In the genomic region with DNA sequence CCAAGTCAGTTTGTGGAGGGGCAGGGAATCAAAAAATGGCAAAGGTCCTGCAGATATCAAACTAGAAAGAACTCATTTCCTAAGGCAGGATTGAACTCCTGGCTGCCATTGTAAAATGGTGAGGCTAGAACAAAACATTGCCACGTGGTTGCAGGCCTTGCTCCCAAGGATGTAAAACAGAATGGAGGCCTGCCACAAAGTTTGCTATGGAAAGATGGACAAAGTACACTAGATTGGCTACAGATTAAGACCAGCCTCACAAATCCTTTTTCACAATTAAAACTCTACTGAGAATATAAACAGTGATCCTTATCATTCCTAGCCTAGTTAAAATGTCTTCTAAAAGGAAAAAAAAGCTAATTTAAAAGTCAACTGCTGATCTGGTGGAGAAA, we compare ENCODE assay signal across 19 cellular contexts. TPM values are rescaled to one million over a fixed set of nuclear protein-coding genes. Genes with fewer than 3 reads are reported as not detected.
DNase-seq lines count a peak whose midpoint lies in the region; ATAC-seq and TF ChIP-seq lines count a peak whose summit lies in the region.
"Had no signal": no experiment of that assay in that cellular context is flagged by ENCODE, and none has a peak within 500 bp of the region (broad histone marks: within the 10 kb centered on the region; RNA-seq: fewer than 3 reads in every experiment).

No MANE protein-coding gene starts in this region.

- H3K9me3 ChIP-seq in gastroesophageal sphincter, result peaks cover 0 to 26% (median 0%) of the 10 kb centered on the region in 3 donors

- H3K36me3 ChIP-seq in gastroesophageal sphincter, result peaks cover 0 to 14% of the 10 kb centered on the region in 2 donors

- no peak for DNase-seq in NCI-H82 treated with DMSO at 0.1 percent for 48 hours (lab: John Stamatoyannopoulos, UW; ENCODE audit: unreplicated experiment)
- DNase-seq in NCI-H2081 (lab: John Stamatoyannopoulos, UW), result no peak
- DNase-seq in UCSD-AML1 (lab: John Stamatoyannopoulos, UW; ENCODE audit: unreplicated experiment), result no peak
- DNase-seq in immature natural killer cell, result no peak
- DNase-seq: activated CD8-positive, alpha-beta memory T cell treated with anti-CD3 and anti-CD28 coated beads, Interleukin-2, amount 10 ng/mL, durations not matched to agents 7 days and 5 days; activated gamma-delta T cell; DND-41; esophagus squamous epithelium; Kasumi-1; NCI-H1436; SK-N-SH; stimulated activated CD4-positive, alpha-beta T cell treated with anti-CD3 and anti-CD28 coated beads, Interleukin-1b, Interleukin-23, amount 100 ng/mL, for 48 hours had no signal

- H3K4me3 Mint-ChIP-seq in IgD-negative memory B cell (peak overlapping the region; percentile 89 to 99 (median 94)), immature natural killer cell (no peak overlapping the region)
- H3K4me3 Mint-ChIP-seq: activated CD8-positive, alpha-beta memory T cell treated with anti-CD3 and anti-CD28 coated beads, Interleukin-2, amount 10 ng/mL, durations not matched to agents 7 days and 5 days had no signal

- no peak for TF ChIP-seq EP300 in gastroesophageal sphincter (IDR thresholded peaks at IDR 0.05)

- ATAC-seq in gastroesophageal sphincter, result no peak
- ATAC-seq: activated CD8-positive, alpha-beta memory T cell treated with anti-CD3 and anti-CD28 coated beads, Interleukin-2, amount 10 ng/mL, durations not matched to agents 7 days and 5 days; left lobe of liver; naive thymus-derived CD8-positive, alpha-beta T cell had no signal

- peaks cover 26 to 37% (median 34%) of the 10 kb centered on the region in 3 donors for H3K4me1 Mint-ChIP-seq in IgD-negative memory B cell
- H3K4me1 Mint-ChIP-seq in immature natural killer cell, result peaks cover 20 to 31% of the 10 kb centered on the region in 2 donors
- H3K4me1 Mint-ChIP-seq: activated CD8-positive, alpha-beta memory T cell treated with anti-CD3 and anti-CD28 coated beads, Interleukin-2, amount 10 ng/mL, durations not matched to agents 7 days and 5 days had no signal

- peak overlapping the region; percentile 59; the same call in 1 of the 2 replicates for H3K4me3 ChIP-seq in GM08714 (ENCODE audit: low read length)
- H3K4me3 ChIP-seq in gastroesophageal sphincter, result no peak overlapping the region
- H3K4me3 ChIP-seq: hepatocyte had no signal

- no peaks in the 10 kb centered on the region for H3K27me3 Mint-ChIP-seq in IgD-negative memory B cell
- peaks cover 0 to 1% (median 0%) of the 10 kb centered on the region in 3 donors for H3K27me3 Mint-ChIP-seq in immature natural killer cell (ENCODE audit: low read depth in 3 of 3)
- H3K27me3 Mint-ChIP-seq: activated CD8-positive, alpha-beta memory T cell treated with anti-CD3 and anti-CD28 coated beads, Interleukin-2, amount 10 ng/mL, durations not matched to agents 7 days and 5 days; naive thymus-derived CD8-positive, alpha-beta T cell had no signal

- H3K4me1 ChIP-seq in gastroesophageal sphincter, result peaks cover 4 to 28% (median 6%) of the 10 kb centered on the region in 3 donors

- no peaks in the 10 kb centered on the region for H3K27me3 ChIP-seq in gastroesophageal sphincter
- H3K27me3 ChIP-seq: esophagus squamous epithelium, hepatocyte had no signal

- TF ChIP-seq CTCF in gastroesophageal sphincter (IDR thresholded peaks at IDR 0.05), result no peak

- H3K27ac Mint-ChIP-seq in IgD-negative memory B cell (peak overlapping the region; percentile 90 to 98 (median 95)), immature natural killer cell (no peak overlapping the region)
- H3K27ac Mint-ChIP-seq: activated CD8-positive, alpha-beta memory T cell treated with anti-CD3 and anti-CD28 coated beads, Interleukin-2, amount 10 ng/mL, durations not matched to agents 7 days and 5 days had no signal

- H3K27ac ChIP-seq in gastroesophageal sphincter (peak overlapping the region; percentile 40 to 69 (median 62)), temporal lobe (ENCODE audit: low read depth, low read length) (peak overlapping the region; percentile 30)
- H3K27ac ChIP-seq: hepatocyte had no signal

- H3K9me3 Mint-ChIP-seq in IgD-negative memory B cell (peaks cover 0 to 6% (median 3%) of the 10 kb centered on the region in 3 donors), immature natural killer cell (peaks cover 18 to 57% (median 44%) of the 10 kb centered on the region in 6 donors)

- WGBS in gastroesophageal sphincter (ENCODE audit: low coverage in 1 of 2), 2 donors, result 63 to 67% methylated on average over 1 of the region's 1 CpG

- no peak for TF ChIP-seq POLR2A in gastroesophageal sphincter (IDR thresholded peaks at IDR 0.05)

- H3K36me3 Mint-ChIP-seq in IgD-negative memory B cell (peaks cover 9% of the 10 kb centered on the region), immature natural killer cell (peaks cover 42 to 52% (median 47%) of the 10 kb centered on the region in 3 donors)

RNA-seq across cellular contexts. Expression of gene PHKB, which starts 30.9 kb away (rescaled TPM):
- polyA plus RNA-seq in IgD-negative memory B cell (52.2 TPM), immature natural killer cell (10 to 100 TPM; 27.8 to 42.7 (median 30.6) TPM)
- total RNA-seq in gastroesophageal sphincter (10 to 100 TPM; 38.8 to 94.2 (median 55.7) TPM), temporal lobe (116 TPM)

RNA-seq across cellular contexts. Expression of gene ITFG1, which starts 31.2 kb away (rescaled TPM):
- polyA plus RNA-seq in IgD-negative memory B cell (18.1 TPM), immature natural killer cell (10 to 100 TPM; 23.3 to 52.6 (median 38.2) TPM)
- total RNA-seq in gastroesophageal sphincter (10 to 100 TPM; 40.7 to 54.0 (median 45.2) TPM), temporal lobe (136 TPM)

Comparison
In these comparisons a context has a peak if more than half of its experiments do, and no peak if none do; other contexts are left out.
1. H3K27ac Mint-ChIP-seq: peak in IgD-negative memory B cell (3 of 3); none in immature natural killer cell (0 of 6).
2. H3K4me3 Mint-ChIP-seq: peak in IgD-negative memory B cell (4 of 4); none in immature natural killer cell (0 of 5).